ENCODE assay signal across 7 cellular contexts in genomic region chr5:119267958-119268386, GRCh38.
A peak's percentile ranks its signal among the peaks of the same experiment; 100 is the strongest.
DNase-seq lines count a peak whose midpoint lies in the region; ATAC-seq, FAIRE-seq and TF ChIP-seq lines count a peak whose summit lies in the region.

No MANE protein-coding gene starts in this region.

- no peak for TF ChIP-seq POLR2A in gastrocnemius medialis (IDR thresholded peaks at IDR 0.05)

- H3K27me3 Mint-ChIP-seq in MCF 10A (ENCODE audit: insufficient read depth, unreplicated experiment) = no peaks in the 10 kb centered on the region

- DNase-seq in GM18507 (ENCODE audit: extremely low spot score, insufficient read length, low read depth) (peak; percentile 73), NCI-H2029 treated with DMSO at 0.1 percent for 48 hours (lab: John Stamatoyannopoulos, UW) (peak; percentile 88), UCSD-AML1 (lab: John Stamatoyannopoulos, UW; ENCODE audit: unreplicated experiment) (peak; percentile 77), MCF 10A (ENCODE audit: unreplicated experiment) (peak; percentile 99), gastrocnemius medialis (peak; percentile 80 to 89)

- H3K36me3 Mint-ChIP-seq in MCF 10A (ENCODE audit: insufficient read depth, unreplicated experiment) = peaks cover 7% of the 10 kb centered on the region

- H3K9me3 ChIP-seq in iPS-15b (ENCODE audit: control insufficient read depth, insufficient read depth, low read length) = no peaks in the 10 kb centered on the region
- no peaks in the 10 kb centered on the region for H3K9me3 ChIP-seq in gastrocnemius medialis

- H3K27me3 ChIP-seq in iPS-15b (ENCODE audit: control insufficient read depth, insufficient read depth, low read length) (peaks cover 10% of the 10 kb centered on the region), gastrocnemius medialis (no peaks in the 10 kb centered on the region)

- ATAC-seq in HG03025 (IDR thresholded peaks at IDR 0.05; ENCODE audit: low FRiP score, unreplicated experiment) = peak; percentile 70
- ATAC-seq in gastrocnemius medialis = peak; percentile 97 to 98

- peaks cover 17% of the 10 kb centered on the region for H3K4me1 Mint-ChIP-seq in MCF 10A (ENCODE audit: insufficient read depth, unreplicated experiment)

- H3K4me3 ChIP-seq in iPS-15b (ENCODE audit: low read depth, low read length) (peak overlapping the region; percentile 99), gastrocnemius medialis (peak overlapping the region; percentile 68 to 96 (median 84))

- CTCF ChIA-PET in MCF 10A (lab: Yijun Ruan, JAX) = interaction anchor here (0.6 to 8.8 kb wide), 22 partner anchors 13 to 187 kb away, joined by 3 to 100 read pairs (median 4); partner anchors contain the start of gene TNFAIP8

- TF ChIP-seq CTCF in MCF 10A (IDR thresholded peaks at IDR 0.05; ENCODE audit: unreplicated experiment) (peak; percentile 55), gastrocnemius medialis (IDR thresholded peaks at IDR 0.05 in 4 of 5, conservative IDR thresholded peaks at IDR 0.05 in 1 of 5) (peak in 3 of 5 experiments; percentile 21 to 56 (median 55))

- H3K36me3 ChIP-seq in iPS-15b (ENCODE audit: control insufficient read depth, insufficient read depth, low read length) (no peaks in the 10 kb centered on the region), gastrocnemius medialis (no peaks in the 10 kb centered on the region)

- intact Hi-C loops in MCF 10A (cut with micrococcal nuclease) (loop anchor here (1.0 to 10.0 kb wide), 8 partner anchors 35 to 281 kb away; partner anchors contain the start of genes DMXL1 and DTWD2), gastrocnemius medialis (cut with DNase I; ENCODE audit: low total_unique reads) (loop anchor here (1.0 to 5.0 kb wide), 4 partner anchors 89 to 280 kb away; partner anchors contain the start of genes DMXL1, DTWD2 and TNFAIP8)

- TSS peak; percentile 72 for BruUV-seq in MCF 10A (replicated peaks; lab: Mats Ljungman, UMichigan)

- peaks cover 5% of the 10 kb centered on the region for H3K9me3 Mint-ChIP-seq in MCF 10A (ENCODE audit: unreplicated experiment)

- H3K4me1 ChIP-seq in iPS-15b (ENCODE audit: control insufficient read depth, insufficient read depth, low read length) = no peaks in the 10 kb centered on the region
- peaks cover 4 to 5% of the 10 kb centered on the region in 2 donors for H3K4me1 ChIP-seq in gastrocnemius medialis

- POLR2A ChIA-PET in MCF 10A (lab: Yijun Ruan, JAX) = interaction anchor here (0.6 to 6.1 kb wide), 35 partner anchors 9 to 283 kb away, joined by 3 to 117 read pairs (median 5); partner anchors contain the start of genes DMXL1, HSD17B4 and TNFAIP8

- in situ Hi-C loops in gastrocnemius medialis (cut with MboI; ENCODE audit: low sequenced_read_pairs in 4 of 4) = loop anchor here in 2 of 4 donors (25.0 kb wide), 1 partner anchor 281 kb away; the partner anchor contains the start of gene DTWD2 (in 2 of the 2)

- peak overlapping the region; percentile 86 for H3K4me3 Mint-ChIP-seq in MCF 10A (ENCODE audit: unreplicated experiment)

- peak overlapping the region; percentile 81 to 88 (median 86) for H3K27ac ChIP-seq in gastrocnemius medialis

- no peak for FAIRE-seq in GM18507 (lab: Jason Lieb, UNC)

- peak overlapping the region; percentile 79 for H3K9ac ChIP-seq in iPS-15b (ENCODE audit: low read depth, low read length)

- H3K27ac Mint-ChIP-seq in MCF 10A (ENCODE audit: low read depth, unreplicated experiment) = peak overlapping the region; percentile 81

Comparison
In these comparisons a context has a peak if more than half of its experiments do, and no peak if none do; other contexts are left out.
1. Peak in every context shown above with its lines: DNase-seq, ATAC-seq, H3K4me3 ChIP-seq and H3K27ac ChIP-seq.